ENCODE assay signal across 2 cellular contexts in the genomic region with DNA sequence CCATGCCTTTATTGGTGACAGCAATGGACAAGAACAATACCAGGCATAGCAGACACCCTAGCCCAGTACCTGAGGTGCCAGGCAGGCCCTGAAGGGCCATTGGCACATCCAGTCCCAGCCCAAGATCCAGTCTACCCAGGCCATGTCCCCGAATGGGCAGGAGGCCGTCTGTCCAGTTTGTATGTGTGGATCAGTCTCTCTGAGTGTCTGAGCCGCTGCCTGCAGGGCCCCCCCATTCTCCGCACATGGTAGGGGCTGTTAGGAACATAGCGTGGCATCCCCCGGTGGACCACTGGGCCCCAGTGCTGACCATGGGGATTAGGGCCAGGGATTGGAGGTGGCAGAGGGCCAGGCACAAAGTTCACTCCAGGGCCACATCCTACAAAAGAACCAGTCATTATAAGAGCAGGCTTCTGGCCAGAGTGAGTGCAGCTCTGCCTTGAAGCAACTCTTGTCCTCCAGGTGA.
TF ChIP-seq lines count a peak whose summit lies in the region.

No MANE protein-coding gene starts in this region.

TF ChIP-seq in HepG2, 621 proteins besides CTCF, POLR2A, EP300 and RAD21 (continues in another document):
- TF ChIP-seq HOXA3 (CRISPR knock-in tag; IDR thresholded peaks at IDR 0.05), result peak; percentile 20; the same call in 1 of the 2 replicates
- TF ChIP-seq ZBTB7B (CRISPR knock-in tag; IDR thresholded peaks at IDR 0.05), result peak; percentile 42; the same call in 1 of the 2 replicates
- no peak for TF ChIP-seq ZNF235 (CRISPR knock-in tag; IDR thresholded peaks at IDR 0.05; ENCODE audit: borderline replicate concordance)
- peak; percentile 64 for TF ChIP-seq AGO2 (optimal IDR thresholded peaks at IDR 0.05; ENCODE audit: low read depth, low read length)
- TF ChIP-seq, protein P1, sequence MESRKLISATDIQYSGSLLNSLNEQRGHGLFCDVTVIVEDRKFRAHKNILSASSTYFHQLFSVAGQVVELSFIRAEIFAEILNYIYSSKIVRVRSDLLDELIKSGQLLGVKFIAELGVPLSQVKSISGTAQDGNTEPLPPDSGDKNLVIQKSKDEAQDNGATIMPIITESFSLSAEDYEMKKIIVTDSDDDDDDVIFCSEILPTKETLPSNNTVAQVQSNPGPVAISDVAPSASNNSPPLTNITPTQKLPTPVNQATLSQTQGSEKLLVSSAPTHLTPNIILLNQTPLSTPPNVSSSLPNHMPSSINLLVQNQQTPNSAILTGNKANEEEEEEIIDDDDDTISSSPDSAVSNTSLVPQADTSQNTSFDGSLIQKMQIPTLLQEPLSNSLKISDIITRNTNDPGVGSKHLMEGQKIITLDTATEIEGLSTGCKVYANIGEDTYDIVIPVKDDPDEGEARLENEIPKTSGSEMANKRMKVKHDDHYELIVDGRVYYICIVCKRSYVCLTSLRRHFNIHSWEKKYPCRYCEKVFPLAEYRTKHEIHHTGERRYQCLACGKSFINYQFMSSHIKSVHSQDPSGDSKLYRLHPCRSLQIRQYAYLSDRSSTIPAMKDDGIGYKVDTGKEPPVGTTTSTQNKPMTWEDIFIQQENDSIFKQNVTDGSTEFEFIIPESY (CRISPR knock-in tag; IDR thresholded peaks at IDR 0.05), result peak; percentile 72; the same call in 1 of the 2 replicates
- 0 out of 2 replicates have a peak, but pooled peaks have one; percentile 39 for TF ChIP-seq ZBTB38 (CRISPR knock-in tag; IDR thresholded peaks at IDR 0.05)
- TF ChIP-seq ZNF441 (CRISPR knock-in tag; IDR thresholded peaks at IDR 0.05; ENCODE audit: borderline replicate concordance), result no peak
- TF ChIP-seq HNF4A (CRISPR knock-in tag; IDR thresholded peaks at IDR 0.05), result peak; percentile 73
- TF ChIP-seq KMT2A (CRISPR knock-in tag; IDR thresholded peaks at IDR 0.05), result 0 out of 2 replicates have a peak, but pooled peaks have one; percentile 23
- TF ChIP-seq MEF2D (CRISPR knock-in tag; IDR thresholded peaks at IDR 0.05), result no peak
- peak; percentile 34; the same call in 1 of the 2 replicates for TF ChIP-seq ZNF644 (CRISPR knock-in tag; IDR thresholded peaks at IDR 0.05; ENCODE audit: low read depth)
- peak; percentile 59; the same call in 1 of the 2 replicates for TF ChIP-seq ZNF7 (CRISPR knock-in tag; IDR thresholded peaks at IDR 0.05)
- TF ChIP-seq PITX1 (CRISPR knock-in tag; IDR thresholded peaks at IDR 0.05), result peak; percentile 26; the same call in 1 of the 2 replicates
- no peak for TF ChIP-seq EZH2 (conservative IDR thresholded peaks at IDR 0.05; ENCODE audit: low read depth, low read length)
- TF ChIP-seq, protein P2, sequence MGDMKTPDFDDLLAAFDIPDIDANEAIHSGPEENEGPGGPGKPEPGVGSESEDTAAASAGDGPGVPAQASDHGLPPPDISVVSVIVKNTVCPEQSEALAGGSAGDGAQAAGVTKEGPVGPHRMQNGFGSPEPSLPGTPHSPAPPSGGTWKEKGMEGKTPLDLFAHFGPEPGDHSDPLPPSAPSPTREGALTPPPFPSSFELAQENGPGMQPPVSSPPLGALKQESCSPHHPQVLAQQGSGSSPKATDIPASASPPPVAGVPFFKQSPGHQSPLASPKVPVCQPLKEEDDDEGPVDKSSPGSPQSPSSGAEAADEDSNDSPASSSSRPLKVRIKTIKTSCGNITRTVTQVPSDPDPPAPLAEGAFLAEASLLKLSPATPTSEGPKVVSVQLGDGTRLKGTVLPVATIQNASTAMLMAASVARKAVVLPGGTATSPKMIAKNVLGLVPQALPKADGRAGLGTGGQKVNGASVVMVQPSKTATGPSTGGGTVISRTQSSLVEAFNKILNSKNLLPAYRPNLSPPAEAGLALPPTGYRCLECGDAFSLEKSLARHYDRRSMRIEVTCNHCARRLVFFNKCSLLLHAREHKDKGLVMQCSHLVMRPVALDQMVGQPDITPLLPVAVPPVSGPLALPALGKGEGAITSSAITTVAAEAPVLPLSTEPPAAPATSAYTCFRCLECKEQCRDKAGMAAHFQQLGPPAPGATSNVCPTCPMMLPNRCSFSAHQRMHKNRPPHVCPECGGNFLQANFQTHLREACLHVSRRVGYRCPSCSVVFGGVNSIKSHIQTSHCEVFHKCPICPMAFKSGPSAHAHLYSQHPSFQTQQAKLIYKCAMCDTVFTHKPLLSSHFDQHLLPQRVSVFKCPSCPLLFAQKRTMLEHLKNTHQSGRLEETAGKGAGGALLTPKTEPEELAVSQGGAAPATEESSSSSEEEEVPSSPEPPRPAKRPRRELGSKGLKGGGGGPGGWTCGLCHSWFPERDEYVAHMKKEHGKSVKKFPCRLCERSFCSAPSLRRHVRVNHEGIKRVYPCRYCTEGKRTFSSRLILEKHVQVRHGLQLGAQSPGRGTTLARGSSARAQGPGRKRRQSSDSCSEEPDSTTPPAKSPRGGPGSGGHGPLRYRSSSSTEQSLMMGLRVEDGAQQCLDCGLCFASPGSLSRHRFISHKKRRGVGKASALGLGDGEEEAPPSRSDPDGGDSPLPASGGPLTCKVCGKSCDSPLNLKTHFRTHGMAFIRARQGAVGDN (CRISPR knock-in tag; IDR thresholded peaks at IDR 0.05), result peak; percentile 54
- TF ChIP-seq JUN (CRISPR knock-in tag; IDR thresholded peaks at IDR 0.05), result 0 out of 2 replicates have a peak, but pooled peaks have one; percentile 22
- peak; percentile 38; the same call in 1 of the 2 replicates for TF ChIP-seq HNF4G (IDR thresholded peaks at IDR 0.05; ENCODE audit: borderline replicate concordance, low read depth, low read length)
- no peak for TF ChIP-seq HNF4G (CRISPR knock-in tag; IDR thresholded peaks at IDR 0.05; ENCODE audit: borderline replicate concordance, low read depth)
- peak; percentile 70; the same call in 1 of the 2 replicates for TF ChIP-seq MTA1 (CRISPR knock-in tag; IDR thresholded peaks at IDR 0.05; ENCODE audit: borderline replicate concordance)
- peak; percentile 26; the same call in 1 of the 2 replicates for TF ChIP-seq ZNF768 (CRISPR knock-in tag; IDR thresholded peaks at IDR 0.05)
- TF ChIP-seq GATAD2A (CRISPR knock-in tag; IDR thresholded peaks at IDR 0.05), result peak; percentile 37; the same call in 1 of the 2 replicates
- 0 out of 2 replicates have a peak, but pooled peaks have one; percentile 24 for TF ChIP-seq JUND (CRISPR knock-in tag; IDR thresholded peaks at IDR 0.05)

TF ChIP-seq in SK-N-SH, 30 proteins besides CTCF, POLR2A, EP300 and RAD21:
- TF ChIP-seq TEAD4 (IDR thresholded peaks at IDR 0.05; ENCODE audit: borderline replicate concordance, insufficient read depth) (no peak), EZH2phosphoT487 (IDR thresholded peaks at IDR 0.05; ENCODE audit: borderline replicate concordance, low read depth) (no peak), RFX5 (IDR thresholded peaks at IDR 0.05; ENCODE audit: low read length) (no peak), NRF1 (IDR thresholded peaks at IDR 0.05; ENCODE audit: low read depth, low read length) (no peak), GATA2 (CRISPR knock-in tag; IDR thresholded peaks at IDR 0.05) (no peak), RCOR1 (IDR thresholded peaks at IDR 0.05; ENCODE audit: low read length) (no peak), POLR2AphosphoS5 (IDR thresholded peaks at IDR 0.05; ENCODE audit: low read depth, low read length) (no peak), CHD2 (IDR thresholded peaks at IDR 0.05; ENCODE audit: low read length, partially characterized antibody) (no peak), ELF1 (IDR thresholded peaks at IDR 0.05) (no peak)
- TF ChIP-seq, protein P3, sequence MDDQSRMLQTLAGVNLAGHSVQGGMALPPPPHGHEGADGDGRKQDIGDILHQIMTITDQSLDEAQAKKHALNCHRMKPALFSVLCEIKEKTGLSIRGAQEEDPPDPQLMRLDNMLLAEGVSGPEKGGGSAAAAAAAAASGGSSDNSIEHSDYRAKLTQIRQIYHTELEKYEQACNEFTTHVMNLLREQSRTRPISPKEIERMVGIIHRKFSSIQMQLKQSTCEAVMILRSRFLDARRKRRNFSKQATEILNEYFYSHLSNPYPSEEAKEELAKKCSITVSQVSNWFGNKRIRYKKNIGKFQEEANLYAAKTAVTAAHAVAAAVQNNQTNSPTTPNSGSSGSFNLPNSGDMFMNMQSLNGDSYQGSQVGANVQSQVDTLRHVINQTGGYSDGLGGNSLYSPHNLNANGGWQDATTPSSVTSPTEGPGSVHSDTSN (IDR thresholded peaks at IDR 0.05), result no peak
TF ChIP-seq in SK-N-SH: peak in this region for 0.
